15 cellular contexts compared by ENCODE assay signal in genomic region chr3:156723182-156723619, GRCh38. TPM values are rescaled to one million over a fixed set of nuclear protein-coding genes. Genes with fewer than 3 reads are reported as not detected.
DNase-seq lines count a peak whose midpoint lies in the region; ATAC-seq and TF ChIP-seq lines count a peak whose summit lies in the region.
"Had no signal": no experiment of that assay in that cellular context is flagged by ENCODE, and none has a peak within 500 bp of the region (broad histone marks: within the 10 kb centered on the region; RNA-seq: fewer than 3 reads in every experiment).

No MANE protein-coding gene starts in this region.

- H3K36me3 Mint-ChIP-seq in activated CD4-positive, alpha-beta T cell treated with anti-CD3 and anti-CD28 coated beads, Interleukin-2, amount 10 ng/mL, durations not matched to agents 24 days and 14 days (ENCODE audit: low read depth), result peaks cover 29% of the 10 kb centered on the region
- H3K36me3 Mint-ChIP-seq in activated T-helper 1 cell treated with anti-CD3 and anti-CD28 coated beads, Interleukin-12 subunit alpha, Interleukin-12 subunit beta, Interleukin-2, Interleukin-4 antibody, amounts not matched to agents 30 ng/mL and 10 ng/mL and 1 ng/mL, durations not matched to agents 14 hours and 24 hours and 36 hours (ENCODE audit: low read depth), result peaks cover 14% of the 10 kb centered on the region
- H3K36me3 Mint-ChIP-seq in osteocyte (ENCODE audit: unreplicated experiment), result peaks cover 51% of the 10 kb centered on the region

- H3K4me1 Mint-ChIP-seq in activated CD4-positive, alpha-beta T cell treated with anti-CD3 and anti-CD28 coated beads, Interleukin-2, amount 10 ng/mL, durations not matched to agents 24 days and 14 days, result peaks cover 13% of the 10 kb centered on the region
- H3K4me1 Mint-ChIP-seq in activated T-helper 1 cell treated with anti-CD3 and anti-CD28 coated beads, Interleukin-12 subunit alpha, Interleukin-12 subunit beta, Interleukin-2, Interleukin-4 antibody, amounts not matched to agents 30 ng/mL and 10 ng/mL and 1 ng/mL, durations not matched to agents 14 hours and 24 hours and 36 hours (ENCODE audit: low read depth), result peaks cover 27% of the 10 kb centered on the region
- peaks cover 48% of the 10 kb centered on the region for H3K4me1 Mint-ChIP-seq in osteocyte (ENCODE audit: unreplicated experiment)

- H3K27ac Mint-ChIP-seq in activated CD4-positive, alpha-beta T cell treated with anti-CD3 and anti-CD28 coated beads, Interleukin-2, amount 10 ng/mL, durations not matched to agents 24 days and 14 days, result no peak overlapping the region
- H3K27ac Mint-ChIP-seq in activated T-helper 1 cell treated with anti-CD3 and anti-CD28 coated beads, Interleukin-12 subunit alpha, Interleukin-12 subunit beta, Interleukin-2, Interleukin-4 antibody, amounts not matched to agents 30 ng/mL and 10 ng/mL and 1 ng/mL, durations not matched to agents 14 hours and 24 hours and 36 hours, result peak overlapping the region; percentile 45
- H3K27ac Mint-ChIP-seq in osteocyte (ENCODE audit: unreplicated experiment), result peak overlapping the region; percentile 85
- H3K27ac Mint-ChIP-seq: dendritic cell treated with granulocyte-macrophage colony-stimulating factor and Interleukin-4, amounts not matched to agents 40 ng/mL and 50 ng/mL, for 4 days had no signal

- peaks cover 7% of the 10 kb centered on the region for H3K9me3 Mint-ChIP-seq in activated CD4-positive, alpha-beta T cell treated with anti-CD3 and anti-CD28 coated beads, Interleukin-2, amount 10 ng/mL, durations not matched to agents 24 days and 14 days
- no peaks in the 10 kb centered on the region for H3K9me3 Mint-ChIP-seq in activated T-helper 1 cell treated with anti-CD3 and anti-CD28 coated beads, Interleukin-12 subunit alpha, Interleukin-12 subunit beta, Interleukin-2, Interleukin-4 antibody, amounts not matched to agents 30 ng/mL and 10 ng/mL and 1 ng/mL, durations not matched to agents 14 hours and 24 hours and 36 hours
- H3K9me3 Mint-ChIP-seq in osteocyte (ENCODE audit: unreplicated experiment), result no peaks in the 10 kb centered on the region
- H3K9me3 Mint-ChIP-seq: dendritic cell treated with granulocyte-macrophage colony-stimulating factor and Interleukin-4, amounts not matched to agents 40 ng/mL and 50 ng/mL, for 4 days had no signal

- peak; percentile 6 to 14 for DNase-seq in activated CD4-positive, alpha-beta T cell treated with anti-CD3 and anti-CD28 coated beads, Interleukin-2, amount 50 U/mL, for 48 hours
- no peak for DNase-seq in activated CD4-positive, alpha-beta T cell treated with anti-CD3 and anti-CD28 coated beads, Interleukin-2, amount 10 ng/mL, durations not matched to agents 24 days and 14 days
- no peak for DNase-seq in activated T-helper 1 cell treated with anti-CD3 and anti-CD28 coated beads, Interleukin-12 subunit alpha, Interleukin-12 subunit beta, Interleukin-2, Interleukin-4 antibody, amounts not matched to agents 30 ng/mL and 10 ng/mL and 1 ng/mL, durations not matched to agents 14 hours and 24 hours and 36 hours (ENCODE audit: low spot score)
- no peak for DNase-seq in osteocyte (ENCODE audit: extremely low spot score, unreplicated experiment)
- no peak for DNase-seq in iPS-NIHi11 (ENCODE audit: low spot score)
- no peak for DNase-seq in NCI-H1048 (lab: John Stamatoyannopoulos, UW)
- DNase-seq: ACHN, H7, mesendoderm, NCI-H1436 treated with DMSO at 0.1 percent for 48 hours, right lobe of liver, T-helper 9 cell had no signal

- intact Hi-C loops in activated CD4-positive, alpha-beta T cell treated with anti-CD3 and anti-CD28 coated beads, Interleukin-2, amount 10 ng/mL, durations not matched to agents 24 days and 14 days (cut with micrococcal nuclease), result loop anchor here (5.0 kb wide), 1 partner anchor 36 kb away; no protein-coding TSS in a partner anchor
- intact Hi-C loops in activated T-helper 1 cell treated with anti-CD3 and anti-CD28 coated beads, Interleukin-12 subunit alpha, Interleukin-12 subunit beta, Interleukin-2, Interleukin-4 antibody, amounts not matched to agents 30 ng/mL and 10 ng/mL and 1 ng/mL, durations not matched to agents 14 hours and 24 hours and 36 hours (cut with micrococcal nuclease), result loop anchor here (5.0 kb wide), 1 partner anchor 64 kb away; no protein-coding TSS in a partner anchor

- ATAC-seq in HG02610 (IDR thresholded peaks at IDR 0.05; ENCODE audit: unreplicated experiment) (peak; percentile 77), GM21515 (IDR thresholded peaks at IDR 0.05; ENCODE audit: unreplicated experiment) (no peak)
- ATAC-seq: right lobe of liver had no signal

- no peak overlapping the region for H3K4me3 Mint-ChIP-seq in activated CD4-positive, alpha-beta T cell treated with anti-CD3 and anti-CD28 coated beads, Interleukin-2, amount 10 ng/mL, durations not matched to agents 24 days and 14 days
- no peak overlapping the region for H3K4me3 Mint-ChIP-seq in activated T-helper 1 cell treated with anti-CD3 and anti-CD28 coated beads, Interleukin-12 subunit alpha, Interleukin-12 subunit beta, Interleukin-2, Interleukin-4 antibody, amounts not matched to agents 30 ng/mL and 10 ng/mL and 1 ng/mL, durations not matched to agents 14 hours and 24 hours and 36 hours
- no peak overlapping the region for H3K4me3 Mint-ChIP-seq in osteocyte (ENCODE audit: unreplicated experiment)
- H3K4me3 Mint-ChIP-seq: dendritic cell treated with granulocyte-macrophage colony-stimulating factor and Interleukin-4, amounts not matched to agents 40 ng/mL and 50 ng/mL, for 4 days had no signal

- TF ChIP-seq CTCF in osteocyte (IDR thresholded peaks at IDR 0.05), result no peak

- no peaks in the 10 kb centered on the region for H3K27me3 Mint-ChIP-seq in activated CD4-positive, alpha-beta T cell treated with anti-CD3 and anti-CD28 coated beads, Interleukin-2, amount 10 ng/mL, durations not matched to agents 24 days and 14 days
- no peaks in the 10 kb centered on the region for H3K27me3 Mint-ChIP-seq in activated T-helper 1 cell treated with anti-CD3 and anti-CD28 coated beads, Interleukin-12 subunit alpha, Interleukin-12 subunit beta, Interleukin-2, Interleukin-4 antibody, amounts not matched to agents 30 ng/mL and 10 ng/mL and 1 ng/mL, durations not matched to agents 14 hours and 24 hours and 36 hours (ENCODE audit: insufficient read depth)
- H3K27me3 Mint-ChIP-seq in osteocyte (ENCODE audit: unreplicated experiment), result no peaks in the 10 kb centered on the region
- H3K27me3 Mint-ChIP-seq: dendritic cell treated with granulocyte-macrophage colony-stimulating factor and Interleukin-4, amounts not matched to agents 40 ng/mL and 50 ng/mL, for 4 days had no signal

RNA-seq across cellular contexts. Expression of gene TIPARP, which starts 48.8 kb away (rescaled TPM):
- total RNA-seq in activated CD4-positive, alpha-beta T cell treated with anti-CD3 and anti-CD28 coated beads, Interleukin-2, amount 10 ng/mL, durations not matched to agents 24 days and 14 days, result 17.7 and 18.7 TPM in 2 replicates
- 20.8 and 21.9 TPM in 2 replicates for total RNA-seq in activated T-helper 1 cell treated with anti-CD3 and anti-CD28 coated beads, Interleukin-12 subunit alpha, Interleukin-12 subunit beta, Interleukin-2, Interleukin-4 antibody, amounts not matched to agents 30 ng/mL and 10 ng/mL and 1 ng/mL, durations not matched to agents 14 hours and 24 hours and 36 hours
- 152 and 163 TPM in 2 replicates for total RNA-seq in osteocyte

Comparison
In these comparisons a context has a peak if more than half of its experiments do, and no peak if none do; other contexts are left out.
1. DNase-seq: peak in activated CD4-positive, alpha-beta T cell treated with anti-CD3 and anti-CD28 coated beads, Interleukin-2, amount 50 U/mL, for 48 hours (2 of 2); none in activated CD4-positive, alpha-beta T cell treated with anti-CD3 and anti-CD28 coated beads, Interleukin-2, amount 10 ng/mL, durations not matched to agents 24 days and 14 days (single experiment), activated T-helper 1 cell treated with anti-CD3 and anti-CD28 coated beads, Interleukin-12 subunit alpha, Interleukin-12 subunit beta, Interleukin-2, Interleukin-4 antibody, amounts not matched to agents 30 ng/mL and 10 ng/mL and 1 ng/mL, durations not matched to agents 14 hours and 24 hours and 36 hours (single experiment), osteocyte (single experiment), iPS-NIHi11 (single experiment) and NCI-H1048 (single experiment).